Comparison of ENCODE assay signal across 10 cellular contexts in genomic region chr16:27317320-27317719, GRCh38. TPM values are rescaled to one million over a fixed set of nuclear protein-coding genes. Genes with fewer than 3 reads are reported as not detected.
DNase-seq lines count a peak whose midpoint lies in the region; ATAC-seq, FAIRE-seq and TF ChIP-seq lines count a peak whose summit lies in the region.
"Had no signal": no experiment of that assay in that cellular context is flagged by ENCODE, and none has a peak within 500 bp of the region (broad histone marks: within the 10 kb centered on the region; RNA-seq: fewer than 3 reads in every experiment).

No MANE protein-coding gene starts in this region.

- FAIRE-seq in GM19239 (lab: Jason Lieb, UNC) = no peak

- H3K4me1 ChIP-seq in left lung = peaks cover 52 to 89% of the 10 kb centered on the region in 2 donors

- no peaks in the 10 kb centered on the region for H3K27me3 Mint-ChIP-seq in activated CD4-positive, alpha-beta T cell treated with anti-CD3 and anti-CD28 coated beads, Interleukin-2, amount 10 ng/mL, durations not matched to agents 24 days and 14 days
- no peaks in the 10 kb centered on the region for H3K27me3 Mint-ChIP-seq in activated T-helper 2 cell treated with anti-CD3 and anti-CD28 coated beads, Interferon-gamma antibody, Interleukin-2, Interleukin-4, amounts not matched to agents 10 μg/mL and 5 μg/mL and 100 μg/mL, durations not matched to agents 14 hours and 24 hours and 36 hours (ENCODE audit: low read depth)
- H3K27me3 Mint-ChIP-seq in stimulated activated naive B cell treated with anti-CD40 and anti-IgM and Interleukin-4, amounts not matched to agents 10 μg/mL and 1 μg/mL and 100 μg/mL, for 72 hours = no peaks in the 10 kb centered on the region

- DNase-seq in activated CD4-positive, alpha-beta T cell treated with anti-CD3 and anti-CD28 coated beads, Interleukin-2, amount 10 ng/mL, durations not matched to agents 24 days and 14 days = peak; percentile 76
- no peak for DNase-seq in activated CD4-positive, alpha-beta T cell treated with anti-CD3 and anti-CD28 coated beads, Interleukin-2, amount 50 U/mL, for 1 hour
- DNase-seq in activated T-helper 2 cell treated with anti-CD3 and anti-CD28 coated beads, Interferon-gamma antibody, Interleukin-2, Interleukin-4, amounts not matched to agents 10 μg/mL and 5 μg/mL and 100 μg/mL, durations not matched to agents 14 hours and 24 hours and 36 hours (ENCODE audit: low spot score) = no peak
- DNase-seq in left lung = no peak
- DNase-seq in stimulated activated naive B cell treated with anti-CD40 and anti-IgM and Interleukin-4, amounts not matched to agents 10 μg/mL and 1 μg/mL and 100 μg/mL, for 72 hours = no peak
- DNase-seq in DMS153 treated with DMSO at 0.1 percent for 48 hours (lab: John Stamatoyannopoulos, UW; ENCODE audit: unreplicated experiment) = no peak
- DNase-seq in GM19240 (ENCODE audit: insufficient read length, low spot score) = no peak
- no peak for DNase-seq in GM19239 (ENCODE audit: insufficient read length, low spot score)
- DNase-seq: NCI-H524 treated with DMSO at 0.1 percent for 48 hours, nucleus accumbens had no signal

- no peak for TF ChIP-seq CTCF in left lung (IDR thresholded peaks at IDR 0.05)

- H3K4me3 ChIP-seq in left lung = peak overlapping the region in 1 of 2 donors; percentile 95

- ATAC-seq in left lung = no peak
- no peak for ATAC-seq in stimulated activated naive B cell treated with anti-CD40 and anti-IgM and Interleukin-4, amounts not matched to agents 10 μg/mL and 1 μg/mL and 100 μg/mL, for 72 hours (replicated peaks)

- peak overlapping the region; percentile 96 for H3K27ac Mint-ChIP-seq in activated CD4-positive, alpha-beta T cell treated with anti-CD3 and anti-CD28 coated beads, Interleukin-2, amount 10 ng/mL, durations not matched to agents 24 days and 14 days
- peak overlapping the region; percentile 98 for H3K27ac Mint-ChIP-seq in activated T-helper 2 cell treated with anti-CD3 and anti-CD28 coated beads, Interferon-gamma antibody, Interleukin-2, Interleukin-4, amounts not matched to agents 10 μg/mL and 5 μg/mL and 100 μg/mL, durations not matched to agents 14 hours and 24 hours and 36 hours
- H3K27ac Mint-ChIP-seq in stimulated activated naive B cell treated with anti-CD40 and anti-IgM and Interleukin-4, amounts not matched to agents 10 μg/mL and 1 μg/mL and 100 μg/mL, for 72 hours = peak overlapping the region; percentile 96

- peak overlapping the region; percentile 100 for H3K4me3 Mint-ChIP-seq in activated CD4-positive, alpha-beta T cell treated with anti-CD3 and anti-CD28 coated beads, Interleukin-2, amount 10 ng/mL, durations not matched to agents 24 days and 14 days
- peak overlapping the region; percentile 100 for H3K4me3 Mint-ChIP-seq in activated T-helper 2 cell treated with anti-CD3 and anti-CD28 coated beads, Interferon-gamma antibody, Interleukin-2, Interleukin-4, amounts not matched to agents 10 μg/mL and 5 μg/mL and 100 μg/mL, durations not matched to agents 14 hours and 24 hours and 36 hours (ENCODE audit: low read depth)
- peak overlapping the region; percentile 96 to 98 for H3K4me3 Mint-ChIP-seq in stimulated activated naive B cell treated with anti-CD40 and anti-IgM and Interleukin-4, amounts not matched to agents 10 μg/mL and 1 μg/mL and 100 μg/mL, for 72 hours

- H3K9me3 Mint-ChIP-seq in activated CD4-positive, alpha-beta T cell treated with anti-CD3 and anti-CD28 coated beads, Interleukin-2, amount 10 ng/mL, durations not matched to agents 24 days and 14 days = no peaks in the 10 kb centered on the region
- H3K9me3 Mint-ChIP-seq in activated T-helper 2 cell treated with anti-CD3 and anti-CD28 coated beads, Interferon-gamma antibody, Interleukin-2, Interleukin-4, amounts not matched to agents 10 μg/mL and 5 μg/mL and 100 μg/mL, durations not matched to agents 14 hours and 24 hours and 36 hours = no peaks in the 10 kb centered on the region
- no peaks in the 10 kb centered on the region for H3K9me3 Mint-ChIP-seq in stimulated activated naive B cell treated with anti-CD40 and anti-IgM and Interleukin-4, amounts not matched to agents 10 μg/mL and 1 μg/mL and 100 μg/mL, for 72 hours

- peaks cover 0 to 15% of the 10 kb centered on the region in 2 donors for H3K36me3 ChIP-seq in left lung

- peaks cover 62% of the 10 kb centered on the region for H3K4me1 Mint-ChIP-seq in activated CD4-positive, alpha-beta T cell treated with anti-CD3 and anti-CD28 coated beads, Interleukin-2, amount 10 ng/mL, durations not matched to agents 24 days and 14 days
- peaks cover 57% of the 10 kb centered on the region for H3K4me1 Mint-ChIP-seq in activated T-helper 2 cell treated with anti-CD3 and anti-CD28 coated beads, Interferon-gamma antibody, Interleukin-2, Interleukin-4, amounts not matched to agents 10 μg/mL and 5 μg/mL and 100 μg/mL, durations not matched to agents 14 hours and 24 hours and 36 hours (ENCODE audit: low read depth)
- peaks cover 48 to 86% of the 10 kb centered on the region in 2 donors for H3K4me1 Mint-ChIP-seq in stimulated activated naive B cell treated with anti-CD40 and anti-IgM and Interleukin-4, amounts not matched to agents 10 μg/mL and 1 μg/mL and 100 μg/mL, for 72 hours

- H3K27ac ChIP-seq in left lung = peak overlapping the region; percentile 2 to 100

- H3K36me3 Mint-ChIP-seq in activated CD4-positive, alpha-beta T cell treated with anti-CD3 and anti-CD28 coated beads, Interleukin-2, amount 10 ng/mL, durations not matched to agents 24 days and 14 days (ENCODE audit: low read depth) = peaks cover 78% of the 10 kb centered on the region
- H3K36me3 Mint-ChIP-seq in activated T-helper 2 cell treated with anti-CD3 and anti-CD28 coated beads, Interferon-gamma antibody, Interleukin-2, Interleukin-4, amounts not matched to agents 10 μg/mL and 5 μg/mL and 100 μg/mL, durations not matched to agents 14 hours and 24 hours and 36 hours (ENCODE audit: low read depth) = peaks cover 86% of the 10 kb centered on the region
- peaks cover 66 to 77% of the 10 kb centered on the region in 2 donors for H3K36me3 Mint-ChIP-seq in stimulated activated naive B cell treated with anti-CD40 and anti-IgM and Interleukin-4, amounts not matched to agents 10 μg/mL and 1 μg/mL and 100 μg/mL, for 72 hours

- no peaks in the 10 kb centered on the region for H3K9me3 ChIP-seq in left lung

- no peaks in the 10 kb centered on the region for H3K27me3 ChIP-seq in left lung

- intact Hi-C loops in activated CD4-positive, alpha-beta T cell treated with anti-CD3 and anti-CD28 coated beads, Interleukin-2, amount 10 ng/mL, durations not matched to agents 24 days and 14 days (cut with micrococcal nuclease) = loop anchor here (5.0 kb wide), 1 partner anchor 140 kb away; no protein-coding TSS in a partner anchor
- intact Hi-C loops in activated T-helper 2 cell treated with anti-CD3 and anti-CD28 coated beads, Interferon-gamma antibody, Interleukin-2, Interleukin-4, amounts not matched to agents 10 μg/mL and 5 μg/mL and 100 μg/mL, durations not matched to agents 14 hours and 24 hours and 36 hours (cut with micrococcal nuclease) = loop anchor here (5.0 kb wide), 1 partner anchor 140 kb away; no protein-coding TSS in a partner anchor
- intact Hi-C loops in left lung (cut with DNase I) = loop anchor here in 1 of 2 donors (10.0 kb wide), 1 partner anchor 73 kb away; no protein-coding TSS in a partner anchor

RNA-seq across cellular contexts. Expression of gene IL4R, which starts 3.5 kb away (rescaled TPM):
- total RNA-seq in activated CD4-positive, alpha-beta T cell treated with anti-CD3 and anti-CD28 coated beads, Interleukin-2, amount 10 ng/mL, durations not matched to agents 24 days and 14 days = 345 and 375 TPM in 2 replicates
- 434 and 437 TPM in 2 replicates for total RNA-seq in activated T-helper 2 cell treated with anti-CD3 and anti-CD28 coated beads, Interferon-gamma antibody, Interleukin-2, Interleukin-4, amounts not matched to agents 10 μg/mL and 5 μg/mL and 100 μg/mL, durations not matched to agents 14 hours and 24 hours and 36 hours
- total RNA-seq in left lung = 100 to 1,000 TPM in 1 of 2 donors, 10 to 100 TPM in 1; 80.3 to 133 TPM

RNA-seq across cellular contexts. Expression of gene NSMCE1, which starts 48.7 kb away (rescaled TPM):
- total RNA-seq in activated CD4-positive, alpha-beta T cell treated with anti-CD3 and anti-CD28 coated beads, Interleukin-2, amount 10 ng/mL, durations not matched to agents 24 days and 14 days = 143 and 149 TPM in 2 replicates
- total RNA-seq in activated T-helper 2 cell treated with anti-CD3 and anti-CD28 coated beads, Interferon-gamma antibody, Interleukin-2, Interleukin-4, amounts not matched to agents 10 μg/mL and 5 μg/mL and 100 μg/mL, durations not matched to agents 14 hours and 24 hours and 36 hours = 186 and 189 TPM in 2 replicates
- 10 to 100 TPM; 48.6 to 52.7 TPM for total RNA-seq in left lung
